ENCODE assay signal across 30 cellular contexts in genomic region chr20:51607170-51607569, GRCh38.
DNase-seq lines count a peak whose midpoint lies in the region; ATAC-seq and TF ChIP-seq lines count a peak whose summit lies in the region.
"Had no signal": no experiment of that assay in that cellular context is flagged by ENCODE, and none has a peak within 500 bp of the region (broad histone marks: within the 10 kb centered on the region; RNA-seq: fewer than 3 reads in every experiment).

No MANE protein-coding gene starts in this region.

- H3K4me3 Mint-ChIP-seq in activated T-helper 17 cell treated with anti-CD3 and anti-CD28 coated beads, Interleukin-2, amount 50 U/mL, for 72 hours, result peak overlapping the region; percentile 82
- H3K4me3 Mint-ChIP-seq in memory B cell, result no peak overlapping the region
- no peak overlapping the region for H3K4me3 Mint-ChIP-seq in activated CD8-positive, alpha-beta T cell treated with anti-CD3 and anti-CD28 coated beads, Interleukin-2, amount 10 ng/mL, durations not matched to agents 7 days and 5 days
- H3K4me3 Mint-ChIP-seq: CD4-positive, alpha-beta memory T cell; GM23338; HFFc6; T-cell had no signal

- POLR2A ChIA-PET in activated CD8-positive, alpha-beta T cell treated with anti-CD3 and anti-CD28 coated beads, Interleukin-2, amount 10 ng/mL, durations not matched to agents 7 days and 5 days (lab: Charles Lee), result no interaction called here

- no peaks in the 10 kb centered on the region for H3K9me2 ChIP-seq in MM.1S (replicated peaks; ENCODE audit: insufficient read depth, low read length)

- no peak overlapping the region for H2AFZ ChIP-seq in MM.1S (ENCODE audit: low read length)
- H2AFZ ChIP-seq: GM23338 had no signal

- no peaks in the 10 kb centered on the region for H3K9me3 ChIP-seq in MM.1S (replicated peaks; ENCODE audit: insufficient read depth, low read length)
- H3K9me3 ChIP-seq: Caco-2, HAP-1 had no signal

- H3K4me2 ChIP-seq in MM.1S (ENCODE audit: low read depth, low read length), result no peak overlapping the region
- H3K4me2 ChIP-seq: GM23338 had no signal

- CTCF ChIA-PET in activated CD8-positive, alpha-beta T cell treated with anti-CD3 and anti-CD28 coated beads, Interleukin-2, amount 10 ng/mL, durations not matched to agents 7 days and 5 days (lab: Charles Lee), result interaction anchor here (1.8 kb wide), 1 partner anchor 12 kb away, joined by 5 read pairs; no protein-coding TSS in a partner anchor

- H3K27ac ChIP-seq in MM.1S (ENCODE audit: low read length), result no peak overlapping the region
- H3K27ac ChIP-seq: RWPE1 had no signal

- H3K9me3 Mint-ChIP-seq in activated T-helper 17 cell treated with anti-CD3 and anti-CD28 coated beads, Interleukin-2, amount 50 U/mL, for 72 hours, result no peaks in the 10 kb centered on the region
- no peaks in the 10 kb centered on the region for H3K9me3 Mint-ChIP-seq in memory B cell
- no peaks in the 10 kb centered on the region for H3K9me3 Mint-ChIP-seq in activated CD8-positive, alpha-beta T cell treated with anti-CD3 and anti-CD28 coated beads, Interleukin-2, amount 10 ng/mL, durations not matched to agents 7 days and 5 days (ENCODE audit: insufficient read depth)
- H3K9me3 Mint-ChIP-seq: CD4-positive, alpha-beta memory T cell; GM23338; HFFc6; T-cell had no signal

- peaks cover 45% of the 10 kb centered on the region for H3K4me1 Mint-ChIP-seq in activated T-helper 17 cell treated with anti-CD3 and anti-CD28 coated beads, Interleukin-2, amount 50 U/mL, for 72 hours
- H3K4me1 Mint-ChIP-seq in memory B cell, result peaks cover 14% of the 10 kb centered on the region
- H3K4me1 Mint-ChIP-seq in activated CD8-positive, alpha-beta T cell treated with anti-CD3 and anti-CD28 coated beads, Interleukin-2, amount 10 ng/mL, durations not matched to agents 7 days and 5 days (ENCODE audit: low read depth), result no peaks in the 10 kb centered on the region

- H3K4me3 ChIP-seq in MM.1S (ENCODE audit: low read length), result no peak overlapping the region
- H3K4me3 ChIP-seq: GM23338, HAP-1 had no signal

- no peaks in the 10 kb centered on the region for H3F3A ChIP-seq in MM.1S (ENCODE audit: insufficient read depth, low read length)

- H3K27me3 Mint-ChIP-seq in activated T-helper 17 cell treated with anti-CD3 and anti-CD28 coated beads, Interleukin-2, amount 50 U/mL, for 72 hours, result peaks cover 29% of the 10 kb centered on the region
- peaks cover 29% of the 10 kb centered on the region for H3K27me3 Mint-ChIP-seq in memory B cell
- H3K27me3 Mint-ChIP-seq in activated CD8-positive, alpha-beta T cell treated with anti-CD3 and anti-CD28 coated beads, Interleukin-2, amount 10 ng/mL, durations not matched to agents 7 days and 5 days (ENCODE audit: low read depth), result peaks cover 23% of the 10 kb centered on the region

- no peak overlapping the region for H3K27ac Mint-ChIP-seq in activated T-helper 17 cell treated with anti-CD3 and anti-CD28 coated beads, Interleukin-2, amount 50 U/mL, for 72 hours
- no peak overlapping the region for H3K27ac Mint-ChIP-seq in memory B cell
- H3K27ac Mint-ChIP-seq in activated CD8-positive, alpha-beta T cell treated with anti-CD3 and anti-CD28 coated beads, Interleukin-2, amount 10 ng/mL, durations not matched to agents 7 days and 5 days, result no peak overlapping the region
- H3K27ac Mint-ChIP-seq: CD4-positive, alpha-beta memory T cell; GM23338; HFFc6; T-cell had no signal

- no peaks in the 10 kb centered on the region for H4K20me1 ChIP-seq in MM.1S (ENCODE audit: insufficient read depth, low read length)

- no peaks in the 10 kb centered on the region for H3K4me1 ChIP-seq in MM.1S (ENCODE audit: low read length)
- H3K4me1 ChIP-seq: Caco-2, HAP-1 had no signal

- no peaks in the 10 kb centered on the region for H3K36me3 ChIP-seq in MM.1S (replicated peaks; ENCODE audit: insufficient read depth, low read length)

- H3K79me2 ChIP-seq in MM.1S (ENCODE audit: low read length), result no peaks in the 10 kb centered on the region

- H3K9ac ChIP-seq in MM.1S (ENCODE audit: low read length), result no peak overlapping the region

- DNase-seq in memory B cell (ENCODE audit: low spot score in 2 of 2) (no peak), NCI-H2107 (lab: John Stamatoyannopoulos, UW) (no peak), MM.1S (no peak), NCI-H526 (lab: John Stamatoyannopoulos, UW) (no peak)
- no peak for DNase-seq in activated CD8-positive, alpha-beta T cell treated with anti-CD3 and anti-CD28 coated beads, Interleukin-2, amount 10 ng/mL, durations not matched to agents 7 days and 5 days
- DNase-seq: C1 segment of cervical spinal cord; Caco-2; CD4-positive, alpha-beta memory T cell; EL; GDM1; HFFc6; IMR-90; KG1; NCI-H1048; NCI-H1417; NCI-H1694 treated with DMSO at 0.1 percent for 48 hours; NCI-H2081; NCI-H2171; NCI-H345; NCI-H510A treated with DMSO at 0.1 percent for 48 hours; NCI-H748 treated with DMSO at 0.1 percent for 48 hours; NK-92 treated with Interleukin-12 subunit alpha and Interleukin-12 subunit beta, amount 100 ng/mL, for 24 hours; SHP77; T-cell had no signal

- peak; percentile 41 for ATAC-seq in GM19351 (IDR thresholded peaks at IDR 0.05; ENCODE audit: unreplicated experiment)
- ATAC-seq in activated T-helper 17 cell treated with anti-CD3 and anti-CD28 coated beads, Interleukin-2, amount 50 U/mL, for 72 hours (replicated peaks), result no peak
- peak; percentile 69 for ATAC-seq in memory B cell (ENCODE audit: low read depth)
- ATAC-seq in activated CD8-positive, alpha-beta T cell treated with anti-CD3 and anti-CD28 coated beads, Interleukin-2, amount 10 ng/mL, durations not matched to agents 7 days and 5 days, result no peak
- ATAC-seq: GM23338, Panc1, T-cell had no signal

- H3K36me3 Mint-ChIP-seq in activated T-helper 17 cell treated with anti-CD3 and anti-CD28 coated beads, Interleukin-2, amount 50 U/mL, for 72 hours (ENCODE audit: low read depth), result peaks cover 5% of the 10 kb centered on the region
- H3K36me3 Mint-ChIP-seq in memory B cell, result no peaks in the 10 kb centered on the region
- H3K36me3 Mint-ChIP-seq in activated CD8-positive, alpha-beta T cell treated with anti-CD3 and anti-CD28 coated beads, Interleukin-2, amount 10 ng/mL, durations not matched to agents 7 days and 5 days (ENCODE audit: low read depth), result no peaks in the 10 kb centered on the region
- H3K36me3 Mint-ChIP-seq: CD4-positive, alpha-beta memory T cell; T-cell had no signal

- no peaks in the 10 kb centered on the region for H3K27me3 ChIP-seq in MM.1S (replicated peaks; ENCODE audit: insufficient read depth, low read length)

- TF ChIP-seq CTCF in MM.1S (IDR thresholded peaks at IDR 0.05; ENCODE audit: low read length), result no peak

Comparison
In these comparisons a context has a peak if more than half of its experiments do, and no peak if none do; other contexts are left out.
1. ATAC-seq: peak in GM19351 (single experiment) and memory B cell (single experiment); none in activated T-helper 17 cell treated with anti-CD3 and anti-CD28 coated beads, Interleukin-2, amount 50 U/mL, for 72 hours (single experiment) and activated CD8-positive, alpha-beta T cell treated with anti-CD3 and anti-CD28 coated beads, Interleukin-2, amount 10 ng/mL, durations not matched to agents 7 days and 5 days (single experiment).